18 cellular contexts compared by ENCODE assay signal in the genomic region with DNA sequence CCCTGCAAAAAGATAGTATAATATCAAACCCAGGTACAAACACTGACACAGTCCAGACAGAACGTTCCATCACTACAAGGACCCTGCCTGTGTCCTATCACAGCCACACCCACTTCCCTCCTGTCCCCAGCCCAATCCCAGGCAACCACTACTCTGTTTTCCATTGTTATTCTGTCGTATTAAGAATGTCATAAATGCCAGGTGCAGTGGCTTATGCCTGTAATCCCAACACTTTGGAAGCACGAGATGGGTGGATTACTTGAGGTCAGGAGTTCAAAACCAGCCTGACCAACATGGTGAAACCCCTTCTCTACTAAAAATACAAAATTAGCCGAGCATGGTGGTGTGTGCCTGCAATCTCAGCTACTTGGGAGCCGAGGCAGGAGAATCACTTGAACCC.
A peak's percentile ranks its signal among the peaks of the same experiment; 100 is the strongest.
DNase-seq lines count a peak whose midpoint lies in the region; ATAC-seq and TF ChIP-seq lines count a peak whose summit lies in the region.
"Had no signal": no experiment of that assay in that cellular context is flagged by ENCODE, and none has a peak within 500 bp of the region (broad histone marks: within the 10 kb centered on the region; RNA-seq: fewer than 3 reads in every experiment).

No MANE protein-coding gene starts in this region.

- H3K9me3 Mint-ChIP-seq in IgD-negative memory B cell = peaks cover 0 to 2% (median 0%) of the 10 kb centered on the region in 3 donors
- peaks cover 11% of the 10 kb centered on the region for H3K9me3 Mint-ChIP-seq in chondrocyte (ENCODE audit: low read depth)
- H3K9me3 Mint-ChIP-seq in GM23338 = peaks cover 4% of the 10 kb centered on the region; the same call in 1 of the 3 replicates

- POLR2A ChIA-PET in HEK293T (lab: Yijun Ruan, JAX) = no interaction called here

- CTCF ChIA-PET in HEK293T (lab: Yijun Ruan, JAX) = no interaction called here

- no peaks in the 10 kb centered on the region for H3K4me1 ChIP-seq in GM23338 (ENCODE audit: insufficient read depth)
- H3K4me1 ChIP-seq: SJSA1 had no signal

- no peak for ATAC-seq in GM23338
- ATAC-seq: HCT116, Right ventricle myocardium inferior had no signal

- peak overlapping the region; percentile 16 to 88 (median 41) for H3K27ac Mint-ChIP-seq in IgD-negative memory B cell
- peak overlapping the region; percentile 58 for H3K27ac Mint-ChIP-seq in chondrocyte (ENCODE audit: unreplicated experiment)
- no peak overlapping the region for H3K27ac Mint-ChIP-seq in GM23338

- H3K4me3 Mint-ChIP-seq in IgD-negative memory B cell = no peak overlapping the region
- H3K4me3 Mint-ChIP-seq in chondrocyte (ENCODE audit: unreplicated experiment) = no peak overlapping the region
- H3K4me3 Mint-ChIP-seq in GM23338 = no peak overlapping the region
- H3K4me3 Mint-ChIP-seq: CD8-positive, alpha-beta memory T cell had no signal

- no peak for TF ChIP-seq CTCF in chondrocyte (IDR thresholded peaks at IDR 0.05)
- no peak for TF ChIP-seq CTCF in GM23338 (conservative IDR thresholded peaks at IDR 0.05; ENCODE audit: low read depth in 2 of 2)

- H3K4me2 ChIP-seq in GM23338 = no peak overlapping the region
- H3K4me2 ChIP-seq: KMS-11 had no signal

- no peaks in the 10 kb centered on the region for H3K79me2 ChIP-seq in GM23338 (replicated peaks; ENCODE audit: insufficient read depth)

- no peak for DNase-seq in chondrocyte (ENCODE audit: low spot score)
- DNase-seq in myocyte (ENCODE audit: low read depth) = peak; percentile 53
- no peak for DNase-seq in NCI-H345 treated with DMSO at 0.1 percent for 48 hours (lab: John Stamatoyannopoulos, UW; ENCODE audit: unreplicated experiment)
- no peak for DNase-seq in NCI-H82 treated with DMSO at 0.1 percent for 48 hours (lab: John Stamatoyannopoulos, UW; ENCODE audit: unreplicated experiment)
- DNase-seq in HEK293T (ENCODE audit: extremely low spot score) = no peak
- no peak for DNase-seq in GM23338 (ENCODE audit: low spot score)
- DNase-seq: CD8-positive, alpha-beta memory T cell; GOT3; NCI-H1105; NCI-H2081; NCI-H2171 treated with DMSO at 0.1 percent for 48 hours; NCI-H446 had no signal

- H3K27ac ChIP-seq in GM23338 (ENCODE audit: low read depth) = no peak overlapping the region
- H3K27ac ChIP-seq: C4-2B, KMS-11, SJSA1 had no signal

- H3K27me3 Mint-ChIP-seq in IgD-negative memory B cell (peaks cover 1% of the 10 kb centered on the region), chondrocyte (ENCODE audit: low read depth) (no peaks in the 10 kb centered on the region), GM23338 (ENCODE audit: insufficient read depth, low read depth, poor library complexity) (peaks cover 2% of the 10 kb centered on the region)

- no peaks in the 10 kb centered on the region for H3F3A ChIP-seq in GM23338 (replicated peaks; ENCODE audit: low read depth)

- H3K36me3 Mint-ChIP-seq in IgD-negative memory B cell = peaks cover 5% of the 10 kb centered on the region
- peaks cover 16% of the 10 kb centered on the region for H3K36me3 Mint-ChIP-seq in chondrocyte (ENCODE audit: low read depth)
- H3K36me3 Mint-ChIP-seq in GM23338 (ENCODE audit: low read depth) = peaks cover 6% of the 10 kb centered on the region; the same call in 1 of the 3 replicates
- H3K36me3 Mint-ChIP-seq: CD8-positive, alpha-beta memory T cell had no signal

- no peaks in the 10 kb centered on the region for H4K20me1 ChIP-seq in GM23338 (replicated peaks; ENCODE audit: insufficient read depth)

- H3K4me3 ChIP-seq in GM23338 = no peak overlapping the region
- H3K4me3 ChIP-seq: SJSA1 had no signal

- H3K4me1 Mint-ChIP-seq in IgD-negative memory B cell = peaks cover 11 to 18% (median 16%) of the 10 kb centered on the region in 3 donors
- peaks cover 30% of the 10 kb centered on the region for H3K4me1 Mint-ChIP-seq in chondrocyte (ENCODE audit: low read depth)
- no peaks in the 10 kb centered on the region for H3K4me1 Mint-ChIP-seq in GM23338

- no peaks in the 10 kb centered on the region for H3K27me3 ChIP-seq in GM23338 (ENCODE audit: insufficient read depth)
- H3K27me3 ChIP-seq: SJSA1 had no signal

- no peaks in the 10 kb centered on the region; the same call in 1 of the 2 replicates for H3K36me3 ChIP-seq in GM23338 (ENCODE audit: insufficient read depth)
- H3K36me3 ChIP-seq: SJSA1 had no signal

- H3K9me2 ChIP-seq in GM23338 (ENCODE audit: insufficient read depth) = no peaks in the 10 kb centered on the region

- no peak overlapping the region for H2AFZ ChIP-seq in GM23338

TF ChIP-seq in HEK293T, 16 proteins besides CTCF, POLR2A, EP300 and RAD21:
- TF ChIP-seq BHLHE40 (IDR thresholded peaks at IDR 0.05; ENCODE audit: borderline replicate concordance) (no peak), CTBP1 (IDR thresholded peaks at IDR 0.05; ENCODE audit: borderline replicate concordance) (no peak), FOXM1 (IDR thresholded peaks at IDR 0.05; ENCODE audit: borderline replicate concordance) (no peak), TARDBP (IDR thresholded peaks at IDR 0.05) (no peak), LEF1 (IDR thresholded peaks at IDR 0.05; ENCODE audit: borderline replicate concordance) (no peak), ZNF384 (IDR thresholded peaks at IDR 0.05) (no peak), SP1 (IDR thresholded peaks at IDR 0.05) (no peak), HDGF (IDR thresholded peaks at IDR 0.05; ENCODE audit: borderline replicate concordance) (no peak), ELF4 (IDR thresholded peaks at IDR 0.05) (no peak), NFRKB (IDR thresholded peaks at IDR 0.05) (no peak), ARNT (IDR thresholded peaks at IDR 0.05) (no peak), SUZ12 (IDR thresholded peaks at IDR 0.05) (no peak), FOXK2 (IDR thresholded peaks at IDR 0.05) (no peak), FOXA1 (IDR thresholded peaks at IDR 0.05) (no peak)
- TF ChIP-seq, protein P1, sequence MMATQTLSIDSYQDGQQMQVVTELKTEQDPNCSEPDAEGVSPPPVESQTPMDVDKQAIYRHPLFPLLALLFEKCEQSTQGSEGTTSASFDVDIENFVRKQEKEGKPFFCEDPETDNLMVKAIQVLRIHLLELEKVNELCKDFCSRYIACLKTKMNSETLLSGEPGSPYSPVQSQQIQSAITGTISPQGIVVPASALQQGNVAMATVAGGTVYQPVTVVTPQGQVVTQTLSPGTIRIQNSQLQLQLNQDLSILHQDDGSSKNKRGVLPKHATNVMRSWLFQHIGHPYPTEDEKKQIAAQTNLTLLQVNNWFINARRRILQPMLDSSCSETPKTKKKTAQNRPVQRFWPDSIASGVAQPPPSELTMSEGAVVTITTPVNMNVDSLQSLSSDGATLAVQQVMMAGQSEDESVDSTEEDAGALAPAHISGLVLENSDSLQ (IDR thresholded peaks at IDR 0.05) = no peak

TF ChIP-seq in GM23338, 12 proteins besides CTCF, POLR2A, EP300 and RAD21 (continues in another document):
- TF ChIP-seq, protein P2, sequence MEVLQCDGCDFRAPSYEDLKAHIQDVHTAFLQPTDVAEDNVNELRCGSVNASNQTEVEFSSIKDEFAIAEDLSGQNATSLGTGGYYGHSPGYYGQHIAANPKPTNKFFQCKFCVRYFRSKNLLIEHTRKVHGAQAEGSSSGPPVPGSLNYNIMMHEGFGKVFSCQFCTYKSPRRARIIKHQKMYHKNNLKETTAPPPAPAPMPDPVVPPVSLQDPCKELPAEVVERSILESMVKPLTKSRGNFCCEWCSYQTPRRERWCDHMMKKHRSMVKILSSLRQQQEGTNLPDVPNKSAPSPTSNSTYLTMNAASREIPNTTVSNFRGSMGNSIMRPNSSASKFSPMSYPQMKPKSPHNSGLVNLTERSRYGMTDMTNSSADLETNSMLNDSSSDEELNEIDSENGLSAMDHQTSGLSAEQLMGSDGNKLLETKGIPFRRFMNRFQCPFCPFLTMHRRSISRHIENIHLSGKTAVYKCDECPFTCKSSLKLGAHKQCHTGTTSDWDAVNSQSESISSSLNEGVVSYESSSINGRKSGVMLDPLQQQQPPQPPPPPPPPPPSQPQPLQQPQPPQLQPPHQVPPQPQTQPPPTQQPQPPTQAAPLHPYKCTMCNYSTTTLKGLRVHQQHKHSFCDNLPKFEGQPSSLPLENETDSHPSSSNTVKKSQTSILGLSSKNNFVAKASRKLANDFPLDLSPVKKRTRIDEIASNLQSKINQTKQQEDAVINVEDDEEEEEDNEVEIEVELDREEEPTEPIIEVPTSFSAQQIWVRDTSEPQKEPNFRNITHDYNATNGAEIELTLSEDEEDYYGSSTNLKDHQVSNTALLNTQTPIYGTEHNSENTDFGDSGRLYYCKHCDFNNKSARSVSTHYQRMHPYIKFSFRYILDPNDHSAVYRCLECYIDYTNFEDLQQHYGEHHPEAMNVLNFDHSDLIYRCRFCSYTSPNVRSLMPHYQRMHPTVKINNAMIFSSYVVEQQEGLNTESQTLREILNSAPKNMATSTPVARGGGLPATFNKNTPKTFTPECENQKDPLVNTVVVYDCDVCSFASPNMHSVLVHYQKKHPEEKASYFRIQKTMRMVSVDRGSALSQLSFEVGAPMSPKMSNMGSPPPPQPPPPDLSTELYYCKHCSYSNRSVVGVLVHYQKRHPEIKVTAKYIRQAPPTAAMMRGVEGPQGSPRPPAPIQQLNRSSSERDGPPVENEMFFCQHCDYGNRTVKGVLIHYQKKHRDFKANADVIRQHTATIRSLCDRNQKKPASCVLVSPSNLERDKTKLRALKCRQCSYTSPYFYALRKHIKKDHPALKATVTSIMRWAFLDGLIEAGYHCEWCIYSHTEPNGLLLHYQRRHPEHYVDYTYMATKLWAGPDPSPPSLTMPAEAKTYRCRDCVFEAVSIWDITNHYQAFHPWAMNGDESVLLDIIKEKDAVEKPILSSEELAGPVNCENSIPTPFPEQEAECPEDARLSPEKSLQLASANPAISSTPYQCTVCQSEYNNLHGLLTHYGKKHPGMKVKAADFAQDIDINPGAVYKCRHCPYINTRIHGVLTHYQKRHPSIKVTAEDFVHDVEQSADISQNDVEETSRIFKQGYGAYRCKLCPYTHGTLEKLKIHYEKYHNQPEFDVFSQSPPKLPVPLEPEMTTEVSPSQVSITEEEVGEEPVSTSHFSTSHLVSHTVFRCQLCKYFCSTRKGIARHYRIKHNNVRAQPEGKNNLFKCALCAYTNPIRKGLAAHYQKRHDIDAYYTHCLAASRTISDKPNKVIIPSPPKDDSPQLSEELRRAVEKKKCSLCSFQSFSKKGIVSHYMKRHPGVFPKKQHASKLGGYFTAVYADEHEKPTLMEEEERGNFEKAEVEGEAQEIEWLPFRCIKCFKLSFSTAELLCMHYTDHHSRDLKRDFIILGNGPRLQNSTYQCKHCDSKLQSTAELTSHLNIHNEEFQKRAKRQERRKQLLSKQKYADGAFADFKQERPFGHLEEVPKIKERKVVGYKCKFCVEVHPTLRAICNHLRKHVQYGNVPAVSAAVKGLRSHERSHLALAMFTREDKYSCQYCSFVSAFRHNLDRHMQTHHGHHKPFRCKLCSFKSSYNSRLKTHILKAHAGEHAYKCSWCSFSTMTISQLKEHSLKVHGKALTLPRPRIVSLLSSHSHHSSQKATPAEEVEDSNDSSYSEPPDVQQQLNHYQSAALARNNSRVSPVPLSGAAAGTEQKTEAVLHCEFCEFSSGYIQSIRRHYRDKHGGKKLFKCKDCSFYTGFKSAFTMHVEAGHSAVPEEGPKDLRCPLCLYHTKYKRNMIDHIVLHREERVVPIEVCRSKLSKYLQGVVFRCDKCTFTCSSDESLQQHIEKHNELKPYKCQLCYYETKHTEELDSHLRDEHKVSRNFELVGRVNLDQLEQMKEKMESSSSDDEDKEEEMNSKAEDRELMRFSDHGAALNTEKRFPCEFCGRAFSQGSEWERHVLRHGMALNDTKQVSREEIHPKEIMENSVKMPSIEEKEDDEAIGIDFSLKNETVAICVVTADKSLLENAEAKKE (CRISPR knock-in tag; IDR thresholded peaks at IDR 0.05) = no peak
